In the genomic region with DNA sequence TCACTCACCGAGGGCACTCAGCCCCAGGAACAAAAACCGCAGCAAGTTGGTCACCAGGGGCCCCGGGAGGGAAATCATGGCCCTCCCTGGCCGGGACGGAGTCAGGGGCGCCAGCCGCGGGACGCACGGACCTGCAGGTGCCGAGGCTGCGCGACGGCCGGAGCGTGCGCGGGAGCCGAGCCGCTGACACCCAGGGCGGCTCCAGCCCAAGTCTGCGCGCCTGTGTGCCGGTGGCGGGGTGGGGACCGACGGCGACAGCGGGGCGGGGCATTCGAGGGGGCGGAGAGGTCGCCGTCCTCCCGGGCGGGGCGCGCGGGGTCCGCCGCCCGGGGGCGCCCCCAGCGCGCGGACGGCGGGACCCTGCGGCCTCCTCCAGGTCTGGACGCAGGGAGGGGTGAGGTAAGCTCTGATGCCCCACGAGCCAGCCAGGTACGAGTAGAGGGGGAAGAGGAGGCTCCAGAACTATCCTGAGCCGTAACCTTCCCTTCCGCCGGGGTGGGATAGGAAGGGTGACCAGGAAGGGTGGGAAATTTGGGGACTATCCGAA, we compare ENCODE assay signal across 1 cellular context.
A peak's percentile ranks its signal among the peaks of the same experiment; 100 is the strongest.
TF ChIP-seq lines count a peak whose summit lies in the region.

A gene with protein sequence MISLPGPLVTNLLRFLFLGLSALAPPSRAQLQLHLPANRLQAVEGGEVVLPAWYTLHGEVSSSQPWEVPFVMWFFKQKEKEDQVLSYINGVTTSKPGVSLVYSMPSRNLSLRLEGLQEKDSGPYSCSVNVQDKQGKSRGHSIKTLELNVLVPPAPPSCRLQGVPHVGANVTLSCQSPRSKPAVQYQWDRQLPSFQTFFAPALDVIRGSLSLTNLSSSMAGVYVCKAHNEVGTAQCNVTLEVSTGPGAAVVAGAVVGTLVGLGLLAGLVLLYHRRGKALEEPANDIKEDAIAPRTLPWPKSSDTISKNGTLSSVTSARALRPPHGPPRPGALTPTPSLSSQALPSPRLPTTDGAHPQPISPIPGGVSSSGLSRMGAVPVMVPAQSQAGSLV (minus strand): TSS at position 214 of the 547 bp plus-strand sequence. CDS start 136 bp downstream, at position 78.

TF ChIP-seq in K562, 482 proteins besides CTCF, POLR2A, EP300 and RAD21 (continued from another document and continues in another):
- TF ChIP-seq NUFIP1 (IDR thresholded peaks at IDR 0.05; ENCODE audit: partially characterized antibody) (no peak), NRF1 (conservative IDR thresholded peaks at IDR 0.05 in 1 of 2, IDR thresholded peaks at IDR 0.05 in 1 of 2) (peak; percentile 85 to 87), ZBTB1 (CRISPR knock-in tag; IDR thresholded peaks at IDR 0.05; ENCODE audit: borderline replicate concordance, low read depth) (no peak), ZFPM2 (CRISPR knock-in tag; IDR thresholded peaks at IDR 0.05) (no peak), ADNP (tag; IDR thresholded peaks at IDR 0.05) (no peak), RB1 (IDR thresholded peaks at IDR 0.05; ENCODE audit: low read depth) (0 out of 2 replicates have a peak, but pooled peaks have one; percentile 31), NFYB (IDR thresholded peaks at IDR 0.05; ENCODE audit: extremely low read depth, insufficient read length) (no peak), SAFB (IDR thresholded peaks at IDR 0.05; ENCODE audit: borderline replicate concordance, low read depth, low read length) (no peak), DDX20 (tag; IDR thresholded peaks at IDR 0.05; ENCODE audit: low read depth) (no peak), EGR1 (conservative IDR thresholded peaks at IDR 0.05) (no peak), FUS (optimal IDR thresholded peaks at IDR 0.05; ENCODE audit: low read depth, low read length) (no peak), L3MBTL2 (IDR thresholded peaks at IDR 0.05) (peak; percentile 63), ZNF780A (CRISPR knock-in tag; IDR thresholded peaks at IDR 0.05) (no peak), MAFG (tag; conservative IDR thresholded peaks at IDR 0.05) (no peak), PML (IDR thresholded peaks at IDR 0.05; ENCODE audit: low read length) (no peak), ZFP36 (IDR thresholded peaks at IDR 0.05; ENCODE audit: low read depth, low read length, partially characterized antibody) (no peak), HLTF (IDR thresholded peaks at IDR 0.05) (no peak), CBX8 (IDR thresholded peaks at IDR 0.05; ENCODE audit: borderline replicate concordance, extremely low read depth, low read depth, low read length, poor library complexity, severe bottlenecking) (no peak), NR2C1 (IDR thresholded peaks at IDR 0.05) (no peak), NR2C1 (tag; IDR thresholded peaks at IDR 0.05) (no peak), RUNX1 (IDR thresholded peaks at IDR 0.05; ENCODE audit: low read depth) (no peak), SP2 (IDR thresholded peaks at IDR 0.05; ENCODE audit: extremely low read depth, low read depth, low read length, poor library complexity, severe bottlenecking) (no peak), CHCHD3 (CRISPR knock-in tag; IDR thresholded peaks at IDR 0.05) (no peak), FOXJ3 (CRISPR knock-in tag; IDR thresholded peaks at IDR 0.05) (no peak), GABPB1 (CRISPR knock-in tag; IDR thresholded peaks at IDR 0.05) (no peak), GABPA (tag; conservative IDR thresholded peaks at IDR 0.05; ENCODE audit: low read depth) (no peak), PHF8 (IDR thresholded peaks at IDR 0.05; ENCODE audit: borderline replicate concordance, low read length) (peak; percentile 18; the same call in 1 of the 2 replicates), TCF3 (CRISPR knock-in tag; IDR thresholded peaks at IDR 0.05) (no peak), CBX3 (IDR thresholded peaks at IDR 0.05; ENCODE audit: borderline replicate concordance in 1 of 2, low read length in 2 of 2) (no peak), ZNF41 (CRISPR knock-in tag; conservative IDR thresholded peaks at IDR 0.05) (no peak), ZNF239 (CRISPR knock-in tag; IDR thresholded peaks at IDR 0.05) (no peak), XRCC4 (IDR thresholded peaks at IDR 0.05; ENCODE audit: extremely low read depth, insufficient read depth, insufficient read length) (no peak), PCBP1 (IDR thresholded peaks at IDR 0.05; ENCODE audit: low read depth, low read length, poor library complexity, severe bottlenecking) (peak; percentile 22), HMG20A (CRISPR knock-in tag; conservative IDR thresholded peaks at IDR 0.05) (no peak), CXXC5 (CRISPR knock-in tag; IDR thresholded peaks at IDR 0.05) (peak; percentile 17; the same call in 1 of the 2 replicates), BMI1 (IDR thresholded peaks at IDR 0.05; ENCODE audit: low read length) (no peak), ZBTB7A (IDR thresholded peaks at IDR 0.05; ENCODE audit: borderline replicate concordance, control insufficient read depth, low read depth, low read length) (peak; percentile 86), PTTG1 (tag; IDR thresholded peaks at IDR 0.05; ENCODE audit: low read depth) (no peak)
- TF ChIP-seq, protein P1, sequence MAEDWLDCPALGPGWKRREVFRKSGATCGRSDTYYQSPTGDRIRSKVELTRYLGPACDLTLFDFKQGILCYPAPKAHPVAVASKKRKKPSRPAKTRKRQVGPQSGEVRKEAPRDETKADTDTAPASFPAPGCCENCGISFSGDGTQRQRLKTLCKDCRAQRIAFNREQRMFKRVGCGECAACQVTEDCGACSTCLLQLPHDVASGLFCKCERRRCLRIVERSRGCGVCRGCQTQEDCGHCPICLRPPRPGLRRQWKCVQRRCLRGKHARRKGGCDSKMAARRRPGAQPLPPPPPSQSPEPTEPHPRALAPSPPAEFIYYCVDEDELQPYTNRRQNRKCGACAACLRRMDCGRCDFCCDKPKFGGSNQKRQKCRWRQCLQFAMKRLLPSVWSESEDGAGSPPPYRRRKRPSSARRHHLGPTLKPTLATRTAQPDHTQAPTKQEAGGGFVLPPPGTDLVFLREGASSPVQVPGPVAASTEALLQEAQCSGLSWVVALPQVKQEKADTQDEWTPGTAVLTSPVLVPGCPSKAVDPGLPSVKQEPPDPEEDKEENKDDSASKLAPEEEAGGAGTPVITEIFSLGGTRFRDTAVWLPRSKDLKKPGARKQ (CRISPR knock-in tag; IDR thresholded peaks at IDR 0.05), result no peak
- TF ChIP-seq, protein P2, sequence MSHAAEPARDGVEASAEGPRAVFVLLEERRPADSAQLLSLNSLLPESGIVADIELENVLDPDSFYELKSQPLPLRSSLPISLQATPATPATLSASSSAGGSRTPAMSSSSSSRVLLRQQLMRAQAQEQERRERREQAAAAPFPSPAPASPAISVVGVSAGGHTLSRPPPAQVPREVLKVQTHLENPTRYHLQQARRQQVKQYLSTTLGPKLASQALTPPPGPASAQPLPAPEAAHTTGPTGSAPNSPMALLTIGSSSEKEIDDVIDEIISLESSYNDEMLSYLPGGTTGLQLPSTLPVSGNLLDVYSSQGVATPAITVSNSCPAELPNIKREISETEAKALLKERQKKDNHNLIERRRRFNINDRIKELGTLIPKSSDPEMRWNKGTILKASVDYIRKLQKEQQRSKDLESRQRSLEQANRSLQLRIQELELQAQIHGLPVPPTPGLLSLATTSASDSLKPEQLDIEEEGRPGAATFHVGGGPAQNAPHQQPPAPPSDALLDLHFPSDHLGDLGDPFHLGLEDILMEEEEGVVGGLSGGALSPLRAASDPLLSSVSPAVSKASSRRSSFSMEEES (CRISPR knock-in tag; IDR thresholded peaks at IDR 0.05), result no peak
- TF ChIP-seq, protein P3, sequence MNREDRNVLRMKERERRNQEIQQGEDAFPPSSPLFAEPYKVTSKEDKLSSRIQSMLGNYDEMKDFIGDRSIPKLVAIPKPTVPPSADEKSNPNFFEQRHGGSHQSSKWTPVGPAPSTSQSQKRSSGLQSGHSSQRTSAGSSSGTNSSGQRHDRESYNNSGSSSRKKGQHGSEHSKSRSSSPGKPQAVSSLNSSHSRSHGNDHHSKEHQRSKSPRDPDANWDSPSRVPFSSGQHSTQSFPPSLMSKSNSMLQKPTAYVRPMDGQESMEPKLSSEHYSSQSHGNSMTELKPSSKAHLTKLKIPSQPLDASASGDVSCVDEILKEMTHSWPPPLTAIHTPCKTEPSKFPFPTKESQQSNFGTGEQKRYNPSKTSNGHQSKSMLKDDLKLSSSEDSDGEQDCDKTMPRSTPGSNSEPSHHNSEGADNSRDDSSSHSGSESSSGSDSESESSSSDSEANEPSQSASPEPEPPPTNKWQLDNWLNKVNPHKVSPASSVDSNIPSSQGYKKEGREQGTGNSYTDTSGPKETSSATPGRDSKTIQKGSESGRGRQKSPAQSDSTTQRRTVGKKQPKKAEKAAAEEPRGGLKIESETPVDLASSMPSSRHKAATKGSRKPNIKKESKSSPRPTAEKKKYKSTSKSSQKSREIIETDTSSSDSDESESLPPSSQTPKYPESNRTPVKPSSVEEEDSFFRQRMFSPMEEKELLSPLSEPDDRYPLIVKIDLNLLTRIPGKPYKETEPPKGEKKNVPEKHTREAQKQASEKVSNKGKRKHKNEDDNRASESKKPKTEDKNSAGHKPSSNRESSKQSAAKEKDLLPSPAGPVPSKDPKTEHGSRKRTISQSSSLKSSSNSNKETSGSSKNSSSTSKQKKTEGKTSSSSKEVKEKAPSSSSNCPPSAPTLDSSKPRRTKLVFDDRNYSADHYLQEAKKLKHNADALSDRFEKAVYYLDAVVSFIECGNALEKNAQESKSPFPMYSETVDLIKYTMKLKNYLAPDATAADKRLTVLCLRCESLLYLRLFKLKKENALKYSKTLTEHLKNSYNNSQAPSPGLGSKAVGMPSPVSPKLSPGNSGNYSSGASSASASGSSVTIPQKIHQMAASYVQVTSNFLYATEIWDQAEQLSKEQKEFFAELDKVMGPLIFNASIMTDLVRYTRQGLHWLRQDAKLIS (CRISPR knock-in tag; IDR thresholded peaks at IDR 0.05), result no peak
- TF ChIP-seq, protein P4, sequence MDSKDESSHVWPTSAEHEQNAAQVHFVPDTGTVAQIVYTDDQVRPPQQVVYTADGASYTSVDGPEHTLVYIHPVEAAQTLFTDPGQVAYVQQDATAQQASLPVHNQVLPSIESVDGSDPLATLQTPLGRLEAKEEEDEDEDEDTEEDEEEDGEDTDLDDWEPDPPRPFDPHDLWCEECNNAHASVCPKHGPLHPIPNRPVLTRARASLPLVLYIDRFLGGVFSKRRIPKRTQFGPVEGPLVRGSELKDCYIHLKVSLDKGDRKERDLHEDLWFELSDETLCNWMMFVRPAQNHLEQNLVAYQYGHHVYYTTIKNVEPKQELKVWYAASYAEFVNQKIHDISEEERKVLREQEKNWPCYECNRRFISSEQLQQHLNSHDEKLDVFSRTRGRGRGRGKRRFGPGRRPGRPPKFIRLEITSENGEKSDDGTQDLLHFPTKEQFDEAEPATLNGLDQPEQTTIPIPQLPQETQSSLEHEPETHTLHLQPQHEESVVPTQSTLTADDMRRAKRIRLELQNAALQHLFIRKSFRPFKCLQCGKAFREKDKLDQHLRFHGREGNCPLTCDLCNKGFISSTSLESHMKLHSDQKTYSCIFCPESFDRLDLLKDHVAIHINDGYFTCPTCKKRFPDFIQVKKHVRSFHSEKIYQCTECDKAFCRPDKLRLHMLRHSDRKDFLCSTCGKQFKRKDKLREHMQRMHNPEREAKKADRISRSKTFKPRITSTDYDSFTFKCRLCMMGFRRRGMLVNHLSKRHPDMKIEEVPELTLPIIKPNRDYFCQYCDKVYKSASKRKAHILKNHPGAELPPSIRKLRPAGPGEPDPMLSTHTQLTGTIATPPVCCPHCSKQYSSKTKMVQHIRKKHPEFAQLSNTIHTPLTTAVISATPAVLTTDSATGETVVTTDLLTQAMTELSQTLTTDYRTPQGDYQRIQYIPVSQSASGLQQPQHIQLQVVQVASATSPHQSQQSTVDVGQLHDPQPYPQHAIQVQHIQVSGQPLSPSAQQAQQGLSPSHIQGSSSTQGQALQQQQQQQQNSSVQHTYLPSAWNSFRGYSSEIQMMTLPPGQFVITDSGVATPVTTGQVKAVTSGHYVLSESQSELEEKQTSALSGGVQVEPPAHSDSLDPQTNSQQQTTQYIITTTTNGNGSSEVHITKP (IDR thresholded peaks at IDR 0.05; ENCODE audit: partially characterized antibody), result peak; percentile 75
- TF ChIP-seq, protein P5, sequence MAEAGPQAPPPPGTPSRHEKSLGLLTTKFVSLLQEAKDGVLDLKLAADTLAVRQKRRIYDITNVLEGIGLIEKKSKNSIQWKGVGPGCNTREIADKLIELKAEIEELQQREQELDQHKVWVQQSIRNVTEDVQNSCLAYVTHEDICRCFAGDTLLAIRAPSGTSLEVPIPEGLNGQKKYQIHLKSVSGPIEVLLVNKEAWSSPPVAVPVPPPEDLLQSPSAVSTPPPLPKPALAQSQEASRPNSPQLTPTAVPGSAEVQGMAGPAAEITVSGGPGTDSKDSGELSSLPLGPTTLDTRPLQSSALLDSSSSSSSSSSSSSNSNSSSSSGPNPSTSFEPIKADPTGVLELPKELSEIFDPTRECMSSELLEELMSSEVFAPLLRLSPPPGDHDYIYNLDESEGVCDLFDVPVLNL (CRISPR knock-in tag; IDR thresholded peaks at IDR 0.05; ENCODE audit: low read depth), result no peak
- TF ChIP-seq, protein P6, sequence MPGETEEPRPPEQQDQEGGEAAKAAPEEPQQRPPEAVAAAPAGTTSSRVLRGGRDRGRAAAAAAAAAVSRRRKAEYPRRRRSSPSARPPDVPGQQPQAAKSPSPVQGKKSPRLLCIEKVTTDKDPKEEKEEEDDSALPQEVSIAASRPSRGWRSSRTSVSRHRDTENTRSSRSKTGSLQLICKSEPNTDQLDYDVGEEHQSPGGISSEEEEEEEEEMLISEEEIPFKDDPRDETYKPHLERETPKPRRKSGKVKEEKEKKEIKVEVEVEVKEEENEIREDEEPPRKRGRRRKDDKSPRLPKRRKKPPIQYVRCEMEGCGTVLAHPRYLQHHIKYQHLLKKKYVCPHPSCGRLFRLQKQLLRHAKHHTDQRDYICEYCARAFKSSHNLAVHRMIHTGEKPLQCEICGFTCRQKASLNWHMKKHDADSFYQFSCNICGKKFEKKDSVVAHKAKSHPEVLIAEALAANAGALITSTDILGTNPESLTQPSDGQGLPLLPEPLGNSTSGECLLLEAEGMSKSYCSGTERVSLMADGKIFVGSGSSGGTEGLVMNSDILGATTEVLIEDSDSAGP (CRISPR knock-in tag; IDR thresholded peaks at IDR 0.05), result no peak
- TF ChIP-seq, protein P7, sequence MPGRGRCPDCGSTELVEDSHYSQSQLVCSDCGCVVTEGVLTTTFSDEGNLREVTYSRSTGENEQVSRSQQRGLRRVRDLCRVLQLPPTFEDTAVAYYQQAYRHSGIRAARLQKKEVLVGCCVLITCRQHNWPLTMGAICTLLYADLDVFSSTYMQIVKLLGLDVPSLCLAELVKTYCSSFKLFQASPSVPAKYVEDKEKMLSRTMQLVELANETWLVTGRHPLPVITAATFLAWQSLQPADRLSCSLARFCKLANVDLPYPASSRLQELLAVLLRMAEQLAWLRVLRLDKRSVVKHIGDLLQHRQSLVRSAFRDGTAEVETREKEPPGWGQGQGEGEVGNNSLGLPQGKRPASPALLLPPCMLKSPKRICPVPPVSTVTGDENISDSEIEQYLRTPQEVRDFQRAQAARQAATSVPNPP (IDR thresholded peaks at IDR 0.05; ENCODE audit: borderline replicate concordance, insufficient read depth, insufficient read length), result no peak
- TF ChIP-seq, protein P8, sequence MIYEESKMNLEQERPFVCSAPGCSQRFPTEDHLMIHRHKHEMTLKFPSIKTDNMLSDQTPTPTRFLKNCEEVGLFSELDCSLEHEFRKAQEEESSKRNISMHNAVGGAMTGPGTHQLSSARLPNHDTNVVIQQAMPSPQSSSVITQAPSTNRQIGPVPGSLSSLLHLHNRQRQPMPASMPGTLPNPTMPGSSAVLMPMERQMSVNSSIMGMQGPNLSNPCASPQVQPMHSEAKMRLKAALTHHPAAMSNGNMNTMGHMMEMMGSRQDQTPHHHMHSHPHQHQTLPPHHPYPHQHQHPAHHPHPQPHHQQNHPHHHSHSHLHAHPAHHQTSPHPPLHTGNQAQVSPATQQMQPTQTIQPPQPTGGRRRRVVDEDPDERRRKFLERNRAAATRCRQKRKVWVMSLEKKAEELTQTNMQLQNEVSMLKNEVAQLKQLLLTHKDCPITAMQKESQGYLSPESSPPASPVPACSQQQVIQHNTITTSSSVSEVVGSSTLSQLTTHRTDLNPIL (CRISPR knock-in tag; IDR thresholded peaks at IDR 0.05), result no peak
